Comparison of ENCODE assay signal across 8 cellular contexts in genomic region chr1:84298336-84298687, GRCh38. TPM values are rescaled to one million over a fixed set of nuclear protein-coding genes. Genes with fewer than 3 reads are reported as not detected.
A peak's percentile ranks its signal among the peaks of the same experiment; 100 is the strongest.
DNase-seq lines count a peak whose midpoint lies in the region; ATAC-seq, FAIRE-seq and TF ChIP-seq lines count a peak whose summit lies in the region.

No MANE protein-coding gene starts in this region.

- SMC1A ChIA-PET in GM12878 (lab: Charles Lee; ENCODE audit: uncharacterized antibody, unreplicated experiment), result interaction anchor here (1.1 kb wide), 1 partner anchor 318 kb away, joined by 3 read pairs; no protein-coding TSS in a partner anchor

- no peaks in the 10 kb centered on the region for H3K27me3 ChIP-seq in GM12878 (replicated peaks in 1 of 2; ENCODE audit: control insufficient read depth in 2 of 2, insufficient read depth in 2 of 2, low read length in 1 of 2)

- WGBS in GM12878 (ENCODE audit: insufficient coverage, insufficient replicate concordance, low lambda C conversion rate, missing lambda C conversion rate), result under 1% methylated on average over 26 of the region's 34 CpGs

- no peaks in the 10 kb centered on the region for H4K20me1 ChIP-seq in GM12878 (ENCODE audit: control insufficient read depth, insufficient read depth)

- intact Hi-C loops in GM12878 (cut with micrococcal nuclease; ENCODE audit: unreplicated experiment) (no loop called here), sciatic nerve (cut with DNase I) (no loop called here)

- DNase-seq in GM04504 (ENCODE audit: low read depth) (peak; percentile 7), HTR-8/SVneo (ENCODE audit: insufficient read length, low spot score) (peak; percentile 41), T-helper 9 cell (peak; percentile 15), GM12878 (ENCODE audit: low read depth, low spot score) (no peak), hypothalamus (lab: John Stamatoyannopoulos, UW) (peak in 44 of 51 donors; percentile 15 to 90 (median 66)), sciatic nerve (ENCODE audit: low spot score) (peak; percentile 71), OCI-M2 (lab: John Stamatoyannopoulos, UW; ENCODE audit: unreplicated experiment) (no peak)

- RAD21 ChIA-PET in GM12878 (lab: Charles Lee; ENCODE audit: unreplicated experiment), result no interaction called here

- H3K79me2 ChIP-seq in GM12878 (ENCODE audit: control insufficient read depth, insufficient read depth, low read length), result no peaks in the 10 kb centered on the region

- H3K36me3 ChIP-seq in GM12878 (ENCODE audit: control insufficient read depth in 2 of 2, insufficient read depth in 2 of 2, low read length in 1 of 2), result no peaks in the 10 kb centered on the region

- TF ChIP-seq POLR2A in GM12878 (IDR thresholded peaks at IDR 0.05; ENCODE audit: low read depth, low read length), result peak; percentile 68

- TF ChIP-seq CTCF in GM12878 (IDR thresholded peaks at IDR 0.05 in 2 of 3, conservative IDR thresholded peaks at IDR 0.05 in 1 of 3; ENCODE audit: control insufficient read depth in 2 of 3, extremely low read depth in 1 of 3, insufficient read depth in 1 of 3, low read depth in 3 of 3, low read length in 3 of 3), result no peak

- H3K4me1 ChIP-seq in GM12878 (ENCODE audit: control insufficient read depth, insufficient read depth, low read length), result peaks cover 10% of the 10 kb centered on the region; the same call in 1 of the 2 replicates

- H2AFZ ChIP-seq in GM12878 (ENCODE audit: control insufficient read depth, low read depth, low read length), result peak overlapping the region; percentile 70

- H3K4me3 ChIP-seq in GM12878, result peak overlapping the region; percentile 88

- peak overlapping the region; percentile 47 for H3K27ac ChIP-seq in GM12878 (ENCODE audit: control insufficient read depth, insufficient read depth)

- no peaks in the 10 kb centered on the region; the same call in 2 of the 3 replicates for H3K9me3 ChIP-seq in GM12878 (replicated peaks; ENCODE audit: control insufficient read depth, insufficient read depth, low read length)

- TF ChIP-seq RAD21 in GM12878 (IDR thresholded peaks at IDR 0.05; ENCODE audit: insufficient read depth, low read depth, low read length), result no peak

- no TSS peak for BruUV-seq in GM12878 (replicated peaks; lab: Mats Ljungman, UMichigan)

- ATAC-seq in GM21423 (IDR thresholded peaks at IDR 0.05; ENCODE audit: unreplicated experiment), result peak; percentile 71
- ATAC-seq in GM12878, result peak; percentile 92
- peak; percentile 85 for ATAC-seq in sciatic nerve

- FAIRE-seq in HTR-8/SVneo (lab: Jason Lieb, UNC), result no peak
- FAIRE-seq in GM12878 (lab: Jason Lieb, UNC), result no peak

- TF ChIP-seq EP300 in GM12878 (IDR thresholded peaks at IDR 0.05; ENCODE audit: borderline replicate concordance in 1 of 2, control insufficient read depth in 1 of 2, low read depth in 2 of 2, low read length in 2 of 2), result no peak

- POLR2A ChIA-PET in GM12878 (lab: Charles Lee), result no interaction called here

- CTCF ChIA-PET in GM12878 (lab: Yijun Ruan, JAX), result no interaction called here

- in situ Hi-C loops in GM12878 (cut with MboI), result no loop called here

- peak overlapping the region; percentile 58 for H3K4me2 ChIP-seq in GM12878 (ENCODE audit: control insufficient read depth, insufficient read depth)

- peak overlapping the region; percentile 63 for H3K9ac ChIP-seq in GM12878 (ENCODE audit: control insufficient read depth, insufficient read depth, low read length)

TF ChIP-seq in GM12878, 131 proteins besides CTCF, POLR2A, EP300 and RAD21:
- TF ChIP-seq SIX5 (IDR thresholded peaks at IDR 0.05; ENCODE audit: low read depth, low read length, severe bottlenecking) (peak; percentile 76), YY1 (IDR thresholded peaks at IDR 0.05; ENCODE audit: low read depth, low read length) (peak; percentile 85), MYB (IDR thresholded peaks at IDR 0.05; ENCODE audit: borderline replicate concordance, low read depth, low read length) (no peak), POLR2AphosphoS5 (IDR thresholded peaks at IDR 0.05; ENCODE audit: low read length) (no peak), GABPA (IDR thresholded peaks at IDR 0.05; ENCODE audit: low read depth) (0 out of 2 replicates have a peak, but pooled peaks have one; percentile 26), BHLHE40 (IDR thresholded peaks at IDR 0.05; ENCODE audit: borderline replicate concordance in 1 of 2, low read depth in 2 of 2, low read length in 1 of 2) (0 out of 4 replicates have a peak, but pooled peaks of 1 of the 2 experiments have one; percentile 13), MLLT1 (IDR thresholded peaks at IDR 0.05) (no peak), NKRF (conservative IDR thresholded peaks at IDR 0.05) (0 out of 2 replicates have a peak, but pooled peaks have one; percentile 35), LARP7 (IDR thresholded peaks at IDR 0.05) (peak; percentile 41; the same call in 1 of the 2 replicates), NR2C1 (IDR thresholded peaks at IDR 0.05) (no peak), RUNX3 (IDR thresholded peaks at IDR 0.05; ENCODE audit: low read length) (peak; percentile 4; the same call in 1 of the 2 replicates), MAX (IDR thresholded peaks at IDR 0.05; ENCODE audit: low read depth, low read length) (no peak), IKZF1 (conservative IDR thresholded peaks at IDR 0.05) (peak; percentile 54; the same call in 1 of the 2 replicates), HCFC1 (IDR thresholded peaks at IDR 0.05; ENCODE audit: low read length) (peak; percentile 73), GATAD2B (conservative IDR thresholded peaks at IDR 0.05; ENCODE audit: low read depth) (0 out of 2 replicates have a peak, but pooled peaks have one; percentile 45)

RNA-seq across cellular contexts. Expression of gene SAMD13, which starts 3.2 kb away (rescaled TPM):
- not detected in 2 replicates for total RNA-seq in GM12878 (2013; cell fraction: nucleolus; rRNA removed)
- total RNA-seq in GM12878 (2014; rRNA removed), result 1.2 and 2.2 TPM in 2 replicates
- total RNA-seq in GM12878 (2014; rRNA removed; fragmentation: Illumina TruSeq; extraction: Trizol), result 1.0 and 1.2 TPM in 2 replicates
- 0.85 and 0.98 TPM in 2 replicates for total RNA-seq in GM12878 (2021)
- polyA plus RNA-seq in GM12878 (2011; ENCODE audit: low read depth), result 0.92 TPM
- polyA plus RNA-seq in GM12878 (2011; rRNA removed), result 0.06 TPM in 1 of 2 replicates, not detected in the other
- polyA plus RNA-seq in GM12878 (2011; cell fraction: cytosol; rRNA removed), result not detected in 2 replicates
- not detected in 2 replicates for polyA plus RNA-seq in GM12878 (2011; cell fraction: nucleus; rRNA removed)
- polyA plus RNA-seq in GM12878 (2012), result 0.50 and 0.58 TPM in 2 replicates
- 1.3 and 1.4 TPM in 2 replicates for polyA plus RNA-seq in GM12878 (2014; fragmentation: Illumina TruSeq; extraction: Trizol)
- 1 to 10 TPM; 1.1 to 1.9 TPM for polyA plus RNA-seq in GM12878 (2014; fragmentation: Nextera tagmentation; extraction: Ambion mirVana)
- polyA plus RNA-seq in GM12878 (2014; rRNA removed), result 1.1 and 1.3 TPM in 2 replicates
- 1 to 10 TPM in 1 of 2 experiments, under 1 TPM in 1; 0.81 to 1.1 TPM for polyA plus RNA-seq in GM12878 (2016; fragmentation: Nextera tagmentation; extraction: Ambion mirVana)
- not detected in 2 replicates for polyA minus RNA-seq in GM12878 (2011; rRNA and poly(A)+ RNA removed)
- not detected in 2 replicates for polyA minus RNA-seq in GM12878 (2011; cell fraction: cytosol; rRNA and poly(A)+ RNA removed)
- polyA minus RNA-seq in GM12878 (2011; cell fraction: nucleus; rRNA and poly(A)+ RNA removed), result not detected in 2 replicates
- 0.76 TPM for total RNA-seq in sciatic nerve

Comparison
In these comparisons a context has a peak if more than half of its experiments do, and no peak if none do; other contexts are left out.
1. DNase-seq: peak in GM04504 (single experiment), HTR-8/SVneo (single experiment), T-helper 9 cell (single experiment), hypothalamus (44 of 51) and sciatic nerve (single experiment); none in GM12878 (single experiment) and OCI-M2 (single experiment).
2. Peak in every context shown above with its lines, with median percentiles within 50 percentile points of each other: ATAC-seq.